Comparison of ENCODE assay signal across 27 cellular contexts in genomic region chr18:32902566-32903330, GRCh38.
"Had no signal": no experiment of that assay in that cellular context is flagged by ENCODE, and none has a peak within 500 bp of the region (broad histone marks: within the 10 kb centered on the region; RNA-seq: fewer than 3 reads in every experiment).

No MANE protein-coding gene starts in this region.

- H3K9ac ChIP-seq: KMS-11 had no signal

- H3K27ac ChIP-seq: KMS-11, Peyer's patch, RWPE1 had no signal

- H3K27ac Mint-ChIP-seq: activated CD4-positive, alpha-beta memory T cell treated with anti-CD3 and anti-CD28 coated beads for 36 hours; activated CD4-positive, alpha-beta T cell treated with anti-CD3 and anti-CD28 coated beads, Interleukin-2, amount 10 ng/mL, durations not matched to agents 7 days and 5 days; activated naive CD4-positive, alpha-beta T cell treated with anti-CD3 and anti-CD28 coated beads for 36 hours; activated naive CD8-positive, alpha-beta T cell; activated T-helper 17 cell treated with anti-CD3 and anti-CD28 coated beads, Interleukin-2, amount 50 U/mL, for 72 hours; brain had no signal

- H3K4me3 ChIP-seq: MG63, Peyer's patch had no signal

- ATAC-seq: activated T-helper 17 cell treated with anti-CD3 and anti-CD28 coated beads, Interleukin-2, amount 50 U/mL, for 72 hours had no signal

- H3K36me3 ChIP-seq: MG63, Peyer's patch had no signal

- H3K27me3 ChIP-seq: MG63, Peyer's patch had no signal

- H3K4me3 Mint-ChIP-seq: activated CD4-positive, alpha-beta memory T cell treated with anti-CD3 and anti-CD28 coated beads for 36 hours; activated CD4-positive, alpha-beta T cell treated with anti-CD3 and anti-CD28 coated beads, Interleukin-2, amount 10 ng/mL, durations not matched to agents 7 days and 5 days; activated naive CD4-positive, alpha-beta T cell treated with anti-CD3 and anti-CD28 coated beads for 36 hours; activated naive CD8-positive, alpha-beta T cell; activated T-helper 17 cell treated with anti-CD3 and anti-CD28 coated beads, Interleukin-2, amount 50 U/mL, for 72 hours; brain; central memory CD8-positive, alpha-beta T cell had no signal

- H3K4me2 ChIP-seq: KMS-11 had no signal

- H3K27me3 Mint-ChIP-seq: activated CD4-positive, alpha-beta memory T cell treated with anti-CD3 and anti-CD28 coated beads for 36 hours; activated CD4-positive, alpha-beta T cell treated with anti-CD3 and anti-CD28 coated beads, Interleukin-2, amount 10 ng/mL, durations not matched to agents 7 days and 5 days; activated naive CD8-positive, alpha-beta T cell; activated T-helper 17 cell treated with anti-CD3 and anti-CD28 coated beads, Interleukin-2, amount 50 U/mL, for 72 hours; central memory CD8-positive, alpha-beta T cell had no signal

- DNase-seq: activated CD4-positive, alpha-beta memory T cell treated with anti-CD3 and anti-CD28 coated beads for 36 hours; activated CD4-positive, alpha-beta T cell treated with anti-CD3 and anti-CD28 coated beads, Interleukin-2, amount 10 ng/mL, durations not matched to agents 7 days and 5 days; activated CD4-positive, CD25-positive, alpha-beta regulatory T cell; activated CD8-positive, alpha-beta memory T cell treated with anti-CD3 and anti-CD28 coated beads for 24 hours; activated gamma-delta T cell; activated naive CD4-positive, alpha-beta T cell treated with anti-CD3 and anti-CD28 coated beads for 36 hours; activated T-cell treated with anti-CD3 and anti-CD28 coated beads for 4 hours; activated T-cell treated with anti-CD3 and anti-CD28 coated beads, Interleukin-2, amount 50 U/mL, for 48 hours; amygdala; MG63; NCI-H1048; NCI-H146; NCI-H187 treated with DMSO at 0.1 percent for 48 hours; NCI-H2081 treated with DMSO at 0.1 percent for 48 hours; NCI-H226; NCI-H526; NK-92 treated with Interleukin-12 subunit alpha and Interleukin-12 subunit beta, amount 100 ng/mL, for 24 hours; Peyer's patch; Right ventricle myocardium superior; T-helper 2 cell; T1000 had no signal

- H3K9me3 ChIP-seq: MG63, Peyer's patch had no signal

- H3K4me1 Mint-ChIP-seq: activated CD4-positive, alpha-beta T cell treated with anti-CD3 and anti-CD28 coated beads, Interleukin-2, amount 10 ng/mL, durations not matched to agents 7 days and 5 days; activated T-helper 17 cell treated with anti-CD3 and anti-CD28 coated beads, Interleukin-2, amount 50 U/mL, for 72 hours; brain; central memory CD8-positive, alpha-beta T cell had no signal

- H3K36me3 Mint-ChIP-seq: activated CD4-positive, alpha-beta memory T cell treated with anti-CD3 and anti-CD28 coated beads for 36 hours; activated naive CD8-positive, alpha-beta T cell; brain had no signal

- H3K4me1 ChIP-seq: Peyer's patch had no signal
